In the genomic region with DNA sequence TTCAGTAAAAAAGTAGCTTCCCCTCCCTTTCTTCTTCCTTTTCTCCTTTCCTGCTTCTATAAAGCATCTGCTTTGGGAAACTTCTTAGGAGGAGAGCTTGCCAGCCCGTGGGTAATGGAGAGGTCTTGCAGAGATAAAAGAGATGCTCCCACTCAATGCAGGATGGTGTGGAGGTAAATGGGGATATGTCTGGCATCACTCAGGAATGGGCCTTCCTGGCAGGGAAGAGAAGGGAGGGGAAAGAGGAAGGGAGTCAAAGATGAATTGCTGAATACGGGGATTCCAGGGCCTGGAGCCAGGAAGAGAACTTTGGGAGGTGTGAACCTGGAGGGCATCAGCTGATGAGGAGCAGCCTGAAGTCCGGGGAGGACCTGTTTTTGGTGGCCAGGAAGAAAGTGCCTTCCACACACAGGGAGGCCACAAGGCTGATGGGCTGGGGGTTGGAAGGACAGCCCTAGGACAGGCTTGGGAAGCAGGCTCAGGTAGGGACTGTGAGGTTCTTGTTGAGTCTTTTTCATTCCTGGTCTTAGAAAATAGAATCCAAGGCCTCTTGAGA, we compare ENCODE assay signal across 13 cellular contexts. TPM values are rescaled to one million over a fixed set of nuclear protein-coding genes. Genes with fewer than 3 reads are reported as not detected.
A peak's percentile ranks its signal among the peaks of the same experiment; 100 is the strongest.
DNase-seq lines count a peak whose midpoint lies in the region; ATAC-seq, FAIRE-seq and TF ChIP-seq lines count a peak whose summit lies in the region.
"Had no signal": no experiment of that assay in that cellular context is flagged by ENCODE, and none has a peak within 500 bp of the region (broad histone marks: within the 10 kb centered on the region; RNA-seq: fewer than 3 reads in every experiment).

No MANE protein-coding gene starts in this region.

- H3K27me3 ChIP-seq in AG04450 (ENCODE audit: control insufficient read depth, insufficient read depth, low read length), result no peaks in the 10 kb centered on the region
- no peaks in the 10 kb centered on the region for H3K27me3 ChIP-seq in GM12878 (replicated peaks in 1 of 2; ENCODE audit: control insufficient read depth in 2 of 2, insufficient read depth in 2 of 2, low read length in 1 of 2)
- H3K27me3 ChIP-seq in mesenchymal stem cell (ENCODE audit: control insufficient read depth in 1 of 2, insufficient read depth in 1 of 2, low read length in 2 of 2), result no peaks in the 10 kb centered on the region
- H3K27me3 ChIP-seq in thyroid gland, result no peaks in the 10 kb centered on the region

- H3K18ac ChIP-seq in mesenchymal stem cell (ENCODE audit: low read depth in 1 of 2, low read length in 2 of 2), result peak overlapping the region; percentile 58 to 83

- H4K20me1 ChIP-seq in GM12878 (ENCODE audit: control insufficient read depth, insufficient read depth), result no peaks in the 10 kb centered on the region

- H3K27ac ChIP-seq in AG04450 (ENCODE audit: low read depth, low read length) (peak overlapping the region; percentile 77), GM12878 (ENCODE audit: control insufficient read depth, insufficient read depth) (peak overlapping the region; percentile 55), mesenchymal stem cell (ENCODE audit: low read length, poor library complexity, severe bottlenecking) (peak overlapping the region; percentile 30), thyroid gland (no peak overlapping the region)

- peaks cover 16% of the 10 kb centered on the region for H3K36me3 Mint-ChIP-seq in HFFc6 (ENCODE audit: low read depth)

- H3K9me3 ChIP-seq in AG04450 (ENCODE audit: control insufficient read depth, insufficient read depth, low read length), result no peaks in the 10 kb centered on the region
- H3K9me3 ChIP-seq in GM12878 (replicated peaks; ENCODE audit: control insufficient read depth, insufficient read depth, low read length), result peaks cover 5% of the 10 kb centered on the region
- peaks cover 6% of the 10 kb centered on the region for H3K9me3 ChIP-seq in mesenchymal stem cell (ENCODE audit: control insufficient read depth, low read length)
- no peaks in the 10 kb centered on the region for H3K9me3 ChIP-seq in thyroid gland

- no peak overlapping the region for H3K4me3 Mint-ChIP-seq in HFFc6

- no peak overlapping the region for H2BK5ac ChIP-seq in mesenchymal stem cell (ENCODE audit: low read depth, low read length, poor library complexity, severe bottlenecking)

- in situ Hi-C loops in GM12878 (cut with MboI), result no loop called here

- H3K9ac ChIP-seq in GM12878 (ENCODE audit: control insufficient read depth, insufficient read depth, low read length) (no peak overlapping the region), mesenchymal stem cell (ENCODE audit: low read length) (peak overlapping the region; percentile 12)

- peak overlapping the region; percentile 90 for H3K27ac Mint-ChIP-seq in HFFc6

- DNase-seq in AG04450 (ENCODE audit: low read depth, low spot score), result no peak
- no peak for DNase-seq in HFFc6
- DNase-seq in GM12878 (ENCODE audit: low read depth, low spot score), result no peak
- no peak for DNase-seq in mesenchymal stem cell
- no peak for DNase-seq in thyroid gland
- DNase-seq in stimulated activated CD4-positive, alpha-beta T cell treated with anti-CD3 and anti-CD28 coated beads, Interleukin-12 subunit alpha, Interleukin-12 subunit beta, amount 100 ng/mL, for 4 hours, result no peak
- no peak for DNase-seq in lower leg skin (ENCODE audit: low spot score in 2 of 2)
- DNase-seq: activated effector memory CD4-positive, alpha-beta T cell treated with Interleukin-2 at 50 U/mL for 16 hours; NCI-H1694 treated with DMSO at 0.1 percent for 48 hours; retina; SIG-M5 had no signal

- SMC1A ChIA-PET in GM12878 (lab: Charles Lee; ENCODE audit: uncharacterized antibody, unreplicated experiment), result interaction anchor here (0.8 to 5.0 kb wide), 10 partner anchors 11 to 104 kb away, joined by 3 to 30 read pairs (median 12); no protein-coding TSS in a partner anchor

- H3K4me1 ChIP-seq in GM12878 (ENCODE audit: control insufficient read depth, insufficient read depth, low read length) (peaks cover 15% of the 10 kb centered on the region), mesenchymal stem cell (ENCODE audit: control insufficient read depth, insufficient read depth, low read depth, low read length) (peaks cover 9% of the 10 kb centered on the region), thyroid gland (no peaks in the 10 kb centered on the region)

- no peaks in the 10 kb centered on the region for H3K79me1 ChIP-seq in mesenchymal stem cell (replicated peaks; ENCODE audit: low read length, poor library complexity, severe bottlenecking)

- FAIRE-seq in GM12878 (lab: Jason Lieb, UNC), result no peak

- RAD21 ChIA-PET in GM12878 (lab: Charles Lee; ENCODE audit: unreplicated experiment), result interaction anchor here (1.1 to 3.3 kb wide), 7 partner anchors 8 to 74 kb away, joined by 3 to 26 read pairs (median 7); partner anchors contain the start of gene IL1A

- H3K4ac ChIP-seq in mesenchymal stem cell (ENCODE audit: low read depth in 1 of 2, low read length in 2 of 2), result peak overlapping the region; percentile 24 to 62

- H3K4me2 ChIP-seq in GM12878 (ENCODE audit: control insufficient read depth, insufficient read depth), result no peak overlapping the region
- no peak overlapping the region for H3K4me2 ChIP-seq in mesenchymal stem cell (ENCODE audit: low read length, poor library complexity, severe bottlenecking)

- TF ChIP-seq CTCF in AG04450 (IDR thresholded peaks at IDR 0.05; ENCODE audit: low read depth, low read length) (no peak), HFFc6 (IDR thresholded peaks at IDR 0.05) (no peak), GM12878 (IDR thresholded peaks at IDR 0.05 in 2 of 3, conservative IDR thresholded peaks at IDR 0.05 in 1 of 3; ENCODE audit: control insufficient read depth in 2 of 3, extremely low read depth in 1 of 3, insufficient read depth in 1 of 3, low read depth in 3 of 3, low read length in 3 of 3) (no peak), thyroid gland (IDR thresholded peaks at IDR 0.05) (no peak), lower leg skin (IDR thresholded peaks at IDR 0.05) (no peak)

- POLR2A ChIA-PET in AG04450 (lab: Yijun Ruan, JAX), result no interaction called here
- POLR2A ChIA-PET in GM12878 (lab: Charles Lee), result interaction anchor here (0.8 to 2.1 kb wide), 3 partner anchors 13 to 74 kb away, joined by 3 to 6 read pairs (median 3); no protein-coding TSS in a partner anchor

- TF ChIP-seq POLR2A in GM12878 (IDR thresholded peaks at IDR 0.05; ENCODE audit: low read depth, low read length) (no peak), thyroid gland (IDR thresholded peaks at IDR 0.05) (no peak), lower leg skin (IDR thresholded peaks at IDR 0.05) (no peak)

- H2BK12ac ChIP-seq in mesenchymal stem cell (ENCODE audit: low read length in 2 of 2), result peak overlapping the region; percentile 88 to 95

- intact Hi-C loops in GM12878 (cut with micrococcal nuclease; ENCODE audit: unreplicated experiment) (no loop called here), thyroid gland (cut with DNase I) (no loop called here), lower leg skin (cut with DNase I; ENCODE audit: low total_unique reads) (no loop called here)

- WGBS in GM12878 (ENCODE audit: insufficient coverage, insufficient replicate concordance, low lambda C conversion rate, missing lambda C conversion rate), result 86% methylated on average over 3 of the region's 3 CpGs
- WGBS in mesenchymal stem cell, result 93% methylated on average over 3 of the region's 3 CpGs
- WGBS in thyroid gland, 2 donors, result 73 to 74% methylated on average over 3 of the region's 3 CpGs
- WGBS in lower leg skin, 2 donors, result 64 to 66% methylated on average over 3 of the region's 3 CpGs

- no peak overlapping the region for H3K14ac ChIP-seq in mesenchymal stem cell (ENCODE audit: low read length in 2 of 2)

- TF ChIP-seq EP300 in GM12878 (IDR thresholded peaks at IDR 0.05; ENCODE audit: borderline replicate concordance in 1 of 2, control insufficient read depth in 1 of 2, low read depth in 2 of 2, low read length in 2 of 2), result no peak

- H4K8ac ChIP-seq in mesenchymal stem cell (ENCODE audit: low read length), result peak overlapping the region; percentile 98

- no peak for TF ChIP-seq RAD21 in GM12878 (IDR thresholded peaks at IDR 0.05; ENCODE audit: insufficient read depth, low read depth, low read length)

- H3K4me3 ChIP-seq in AG04450 (ENCODE audit: low read depth, low read length) (no peak overlapping the region), GM12878 (no peak overlapping the region), mesenchymal stem cell (ENCODE audit: insufficient read depth in 1 of 2, low read depth in 1 of 2, low read length in 2 of 2) (no peak overlapping the region), thyroid gland (replicated peaks in 1 of 3) (no peak overlapping the region), lower leg skin (ENCODE audit: low read depth, poor library complexity, severe bottlenecking) (no peak overlapping the region)

- no peaks in the 10 kb centered on the region for H3K36me3 ChIP-seq in GM12878 (ENCODE audit: control insufficient read depth in 2 of 2, insufficient read depth in 2 of 2, low read length in 1 of 2)
- H3K36me3 ChIP-seq in mesenchymal stem cell (ENCODE audit: control insufficient read depth in 1 of 2, insufficient read depth in 2 of 2, low read depth in 1 of 2, low read length in 2 of 2), result no peaks in the 10 kb centered on the region
- no peaks in the 10 kb centered on the region for H3K36me3 ChIP-seq in thyroid gland

- peaks cover 14% of the 10 kb centered on the region for H3K9me3 Mint-ChIP-seq in HFFc6

- peak overlapping the region; percentile 5 for H2AFZ ChIP-seq in GM12878 (ENCODE audit: control insufficient read depth, low read depth, low read length)
- H2AFZ ChIP-seq in mesenchymal stem cell (ENCODE audit: low read depth, low read length), result peak overlapping the region; percentile 56

- no peak overlapping the region for H2BK120ac ChIP-seq in mesenchymal stem cell (ENCODE audit: low read depth, low read length)

- no peak overlapping the region for H3K23ac ChIP-seq in mesenchymal stem cell (ENCODE audit: low read length in 2 of 2)

- peaks cover 43% of the 10 kb centered on the region for H3K4me1 Mint-ChIP-seq in HFFc6 (ENCODE audit: low read depth)

- no peaks in the 10 kb centered on the region for H3K79me2 ChIP-seq in GM12878 (ENCODE audit: control insufficient read depth, insufficient read depth, low read length)

- ATAC-seq in GM12878, result no peak
- ATAC-seq in GM19328 (IDR thresholded peaks at IDR 0.05; ENCODE audit: unreplicated experiment), result no peak

- CTCF ChIA-PET in AG04450 (lab: Charles Lee), result interaction anchor here (1.1 kb wide), 1 partner anchor 62 kb away, joined by 6 read pairs; no protein-coding TSS in a partner anchor
- CTCF ChIA-PET in GM12878 (lab: Yijun Ruan, JAX), result interaction anchor here (1.9 to 3.2 kb wide), 3 partner anchors 29 to 74 kb away, joined by 8 to 15 read pairs (median 8); no protein-coding TSS in a partner anchor

- H2AK5ac ChIP-seq in mesenchymal stem cell (ENCODE audit: low read length, severe bottlenecking), result peak overlapping the region; percentile 37

- BruUV-seq in GM12878 (replicated peaks; lab: Mats Ljungman, UMichigan), result no TSS peak

- peak overlapping the region; percentile 94 for H4K91ac ChIP-seq in mesenchymal stem cell (ENCODE audit: low read length)

- peak overlapping the region; percentile 97 for H2BK15ac ChIP-seq in mesenchymal stem cell (ENCODE audit: low read depth, poor library complexity, severe bottlenecking)

- peaks cover 2% of the 10 kb centered on the region; the same call in 1 of the 2 replicates for H3K27me3 Mint-ChIP-seq in HFFc6 (ENCODE audit: insufficient read depth)

RNA-seq across cellular contexts. Expression of gene IL1B, which starts 25.2 kb away (rescaled TPM):
- polyA plus RNA-seq in AG04450 (2011; rRNA removed) (2.3 and 2.4 TPM in 2 replicates), GM12878 (2011; rRNA removed) (0.30 and 0.35 TPM in 2 replicates), GM12878 (2014; fragmentation: Illumina TruSeq; extraction: Trizol) (1.3 and 1.4 TPM in 2 replicates), GM12878 (2014; fragmentation: Nextera tagmentation; extraction: Ambion mirVana) (1 to 10 TPM in 1 of 2 experiments, under 1 TPM in 1; 0.57 to 1.6 TPM), GM12878 (2014; rRNA removed) (0.88 and 1.2 TPM in 2 replicates), GM12878 (2016; fragmentation: Nextera tagmentation; extraction: Ambion mirVana) (under 1 TPM; 0.20 to 0.32 TPM)
- 4.1 and 6.1 TPM in 2 replicates for polyA minus RNA-seq in AG04450 (2011; rRNA and poly(A)+ RNA removed)
- total RNA-seq in HFFc6 (2021; fragmentation: NEBNext Ultra II Directional; extraction: Animal tissue kit (Norgen Biotek cat#: 25700)), result 1 to 10 TPM; 1.3 to 7.7 (median 6.0) TPM
- total RNA-seq in GM12878 (2013; cell fraction: nucleolus; rRNA removed), result 3.2 and 7.2 TPM in 2 replicates
- total RNA-seq in GM12878 (2014; rRNA removed) (0.93 and 1.4 TPM in 2 replicates), GM12878 (2014; rRNA removed; fragmentation: Illumina TruSeq; extraction: Trizol) (0.88 and 1.0 TPM in 2 replicates), GM12878 (2021) (0.64 and 0.72 TPM in 2 replicates), thyroid gland (1 to 10 TPM in 1 of 4 donors, under 1 TPM in 1, not detected in 2; 0.27 to 1.3 TPM), lower leg skin (under 1 TPM in 1 of 4 donors, not detected in 3; 0.47 TPM)
- 1.4 TPM for polyA plus RNA-seq in GM12878 (2011; ENCODE audit: low read depth)
- polyA plus RNA-seq in GM12878 (2011; cell fraction: cytosol; rRNA removed), result 0.15 and 0.17 TPM in 2 replicates
- polyA plus RNA-seq in GM12878 (2011; cell fraction: nucleus; rRNA removed), result 0.10 and 0.43 TPM in 2 replicates
- polyA plus RNA-seq in GM12878 (2012), result 1.5 and 2.0 TPM in 2 replicates
- polyA minus RNA-seq in GM12878 (2011; rRNA and poly(A)+ RNA removed), result 0.93 TPM in 1 of 2 replicates, not detected in the other
- not detected in 2 replicates for polyA minus RNA-seq in GM12878 (2011; cell fraction: cytosol; rRNA and poly(A)+ RNA removed)
- 0.36 TPM in 1 of 2 replicates, not detected in the other for polyA minus RNA-seq in GM12878 (2011; cell fraction: nucleus; rRNA and poly(A)+ RNA removed)
- 5.3 TPM for polyA plus RNA-seq in mesenchymal stem cell (2013, experiment 1 of 2)
- polyA plus RNA-seq in mesenchymal stem cell (2013, experiment 2 of 2), result 5.7 TPM

RNA-seq across cellular contexts. Expression of gene IL1A, which starts 27.1 kb away (rescaled TPM):
- 0.51 and 0.55 TPM in 2 replicates for polyA plus RNA-seq in AG04450 (2011; rRNA removed)
- 0.14 and 0.26 TPM in 2 replicates for polyA minus RNA-seq in AG04450 (2011; rRNA and poly(A)+ RNA removed)
- under 1 TPM in 1 of 6 experiments, not detected in 5; 0.07 TPM for total RNA-seq in HFFc6 (2021; fragmentation: NEBNext Ultra II Directional; extraction: Animal tissue kit (Norgen Biotek cat#: 25700))
- total RNA-seq in GM12878 (2013; cell fraction: nucleolus; rRNA removed), result not detected in 2 replicates
- 7.7 and 10.6 TPM in 2 replicates for total RNA-seq in GM12878 (2014; rRNA removed)
- 8.2 and 9.5 TPM in 2 replicates for total RNA-seq in GM12878 (2014; rRNA removed; fragmentation: Illumina TruSeq; extraction: Trizol)
- 6.1 and 6.6 TPM in 2 replicates for total RNA-seq in GM12878 (2021)
- 4.5 TPM for polyA plus RNA-seq in GM12878 (2011; ENCODE audit: low read depth)
- 0.10 TPM in 1 of 2 replicates, not detected in the other for polyA plus RNA-seq in GM12878 (2011; rRNA removed)
- not detected in 2 replicates for polyA plus RNA-seq in GM12878 (2011; cell fraction: cytosol; rRNA removed)
- polyA plus RNA-seq in GM12878 (2011; cell fraction: nucleus; rRNA removed), result not detected in 2 replicates
- polyA plus RNA-seq in GM12878 (2012), result 4.3 and 5.9 TPM in 2 replicates
- polyA plus RNA-seq in GM12878 (2014; fragmentation: Illumina TruSeq; extraction: Trizol), result 8.3 and 14.3 TPM in 2 replicates
- 1 to 10 TPM; 5.7 to 8.7 TPM for polyA plus RNA-seq in GM12878 (2014; fragmentation: Nextera tagmentation; extraction: Ambion mirVana)
- 5.6 and 7.2 TPM in 2 replicates for polyA plus RNA-seq in GM12878 (2014; rRNA removed)
- polyA plus RNA-seq in GM12878 (2016; fragmentation: Nextera tagmentation; extraction: Ambion mirVana), result 1 to 10 TPM; 3.2 to 3.8 TPM
- polyA minus RNA-seq in GM12878 (2011; rRNA and poly(A)+ RNA removed), result not detected in 2 replicates
- not detected in 2 replicates for polyA minus RNA-seq in GM12878 (2011; cell fraction: cytosol; rRNA and poly(A)+ RNA removed)
- polyA minus RNA-seq in GM12878 (2011; cell fraction: nucleus; rRNA and poly(A)+ RNA removed), result not detected in 2 replicates
- 0.72 TPM for polyA plus RNA-seq in mesenchymal stem cell (2013, experiment 1 of 2)
- polyA plus RNA-seq in mesenchymal stem cell (2013, experiment 2 of 2), result 0.84 TPM
- total RNA-seq in thyroid gland, result under 1 TPM in 1 of 4 donors, not detected in 3; 0.40 TPM
- total RNA-seq in lower leg skin, result 1 to 10 TPM in 1 of 4 donors, under 1 TPM in 3; 0.53 to 5.3 (median 0.84) TPM
- total RNA-seq: subcutaneous adipose tissue had no signal

RNA-seq across cellular contexts. Expression of gene CKAP2L, which starts 46.9 kb away (rescaled TPM):
- polyA plus RNA-seq in AG04450 (2011; rRNA removed), result 2.9 and 4.4 TPM in 2 replicates
- polyA minus RNA-seq in AG04450 (2011; rRNA and poly(A)+ RNA removed), result 1.7 and 4.1 TPM in 2 replicates
- 10 to 100 TPM; 10.6 to 35.7 (median 30.2) TPM for total RNA-seq in HFFc6 (2021; fragmentation: NEBNext Ultra II Directional; extraction: Animal tissue kit (Norgen Biotek cat#: 25700))
- total RNA-seq in GM12878 (2013; cell fraction: nucleolus; rRNA removed), result 21.8 and 25.7 TPM in 2 replicates
- total RNA-seq in GM12878 (2014; rRNA removed), result 18.1 and 21.1 TPM in 2 replicates
- 18.2 and 19.0 TPM in 2 replicates for total RNA-seq in GM12878 (2014; rRNA removed; fragmentation: Illumina TruSeq; extraction: Trizol)
- 20.7 and 23.7 TPM in 2 replicates for total RNA-seq in GM12878 (2021)
- polyA plus RNA-seq in GM12878 (2011; ENCODE audit: low read depth), result 6.5 TPM
- polyA plus RNA-seq in GM12878 (2011; rRNA removed), result 14.9 and 20.8 TPM in 2 replicates
- polyA plus RNA-seq in GM12878 (2011; cell fraction: cytosol; rRNA removed), result 5.2 and 5.7 TPM in 2 replicates
- 5.7 and 6.7 TPM in 2 replicates for polyA plus RNA-seq in GM12878 (2011; cell fraction: nucleus; rRNA removed)
- polyA plus RNA-seq in GM12878 (2012), result 7.9 and 8.2 TPM in 2 replicates
- polyA plus RNA-seq in GM12878 (2014; fragmentation: Illumina TruSeq; extraction: Trizol), result 30.6 and 38.3 TPM in 2 replicates
- 10 to 100 TPM; 10.5 to 19.7 TPM for polyA plus RNA-seq in GM12878 (2014; fragmentation: Nextera tagmentation; extraction: Ambion mirVana)
- polyA plus RNA-seq in GM12878 (2014; rRNA removed), result 13.7 and 14.5 TPM in 2 replicates
- 10 to 100 TPM; 27.4 to 37.4 TPM for polyA plus RNA-seq in GM12878 (2016; fragmentation: Nextera tagmentation; extraction: Ambion mirVana)
- polyA minus RNA-seq in GM12878 (2011; rRNA and poly(A)+ RNA removed), result 10.6 and 14.6 TPM in 2 replicates
- 4.5 and 7.5 TPM in 2 replicates for polyA minus RNA-seq in GM12878 (2011; cell fraction: cytosol; rRNA and poly(A)+ RNA removed)
- 14.0 and 18.1 TPM in 2 replicates for polyA minus RNA-seq in GM12878 (2011; cell fraction: nucleus; rRNA and poly(A)+ RNA removed)
- polyA plus RNA-seq in mesenchymal stem cell (2013, experiment 1 of 2), result 2.7 TPM
- 3.1 TPM for polyA plus RNA-seq in mesenchymal stem cell (2013, experiment 2 of 2)
- total RNA-seq in thyroid gland, result under 1 TPM in 3 of 4 donors, not detected in 1; 0.13 to 0.29 (median 0.22) TPM
- 10 to 100 TPM in 1 of 4 donors, 1 to 10 TPM in 3; 1.2 to 11.3 (median 2.0) TPM for total RNA-seq in lower leg skin

Comparison
In these comparisons a context has a peak if more than half of its experiments do, and no peak if none do; other contexts are left out.
1. H3K27ac ChIP-seq: peak in AG04450 (single experiment), GM12878 (single experiment) and mesenchymal stem cell (single experiment); none in thyroid gland (0 of 3).